ENCODE assay signal across 29 cellular contexts in genomic region chr16:287981-288920, GRCh38. TPM values are rescaled to one million over a fixed set of nuclear protein-coding genes. Genes with fewer than 3 reads are reported as not detected.
"Had no signal": no experiment of that assay in that cellular context is flagged by ENCODE, and none has a peak within 500 bp of the region (broad histone marks: within the 10 kb centered on the region; RNA-seq: fewer than 3 reads in every experiment).

No MANE protein-coding gene starts in this region.

- H3K27me3 Mint-ChIP-seq: activated CD4-positive, alpha-beta memory T cell treated with anti-CD3 and anti-CD28 coated beads, Interleukin-2, amount 10 ng/mL, durations not matched to agents 7 days and 5 days; activated CD8-positive, alpha-beta memory T cell treated with anti-CD3 and anti-CD28 coated beads, Interleukin-2, amount 10 ng/mL, durations not matched to agents 7 days and 5 days; activated naive CD4-positive, alpha-beta T cell treated with anti-CD3 and anti-CD28 coated beads, Interleukin-2, amount 10 ng/mL, durations not matched to agents 7 days and 5 days; activated naive CD8-positive, alpha-beta T cell; activated naive CD8-positive, alpha-beta T cell treated with anti-CD3 and anti-CD28 coated beads, Interleukin-2, amount 50 U/mL, for 24 hours; T-cell had no signal

- ATAC-seq: activated CD8-positive, alpha-beta memory T cell treated with anti-CD3 and anti-CD28 coated beads, Interleukin-2, amount 10 ng/mL, durations not matched to agents 7 days and 5 days; activated naive CD8-positive, alpha-beta T cell treated with anti-CD3 and anti-CD28 coated beads, Interleukin-2, amount 50 U/mL, for 24 hours; Right ventricle myocardium inferior; SK-N-SH treated with all-trans-retinoic acid at 6 μM for 48 hours; T-cell had no signal

- DNase-seq: activated CD4-positive, alpha-beta memory T cell treated with anti-CD3 and anti-CD28 coated beads, Interleukin-2, amount 10 ng/mL, durations not matched to agents 7 days and 5 days; activated CD4-positive, alpha-beta T cell treated with anti-CD3 and anti-CD28 coated beads for 1 hour; activated CD4-positive, alpha-beta T cell treated with anti-CD3 and anti-CD28 coated beads for 48 hours; activated CD4-positive, CD25-positive, alpha-beta regulatory T cell; activated CD8-positive, alpha-beta memory T cell treated with anti-CD3 and anti-CD28 coated beads for 24 hours; activated CD8-positive, alpha-beta memory T cell treated with anti-CD3 and anti-CD28 coated beads, Interleukin-2, amount 10 ng/mL, durations not matched to agents 7 days and 5 days; activated CD8-positive, alpha-beta memory T cell treated with anti-CD3 and anti-CD28 coated beads, Interleukin-2, amount 50 U/mL, for 48 hours; activated effector memory CD4-positive, alpha-beta T cell treated with Interleukin-2 at 50 U/mL for 16 hours; activated naive CD4-positive, alpha-beta T cell treated with anti-CD3 and anti-CD28 coated beads, Interleukin-2, amount 10 ng/mL, durations not matched to agents 7 days and 5 days; activated naive CD8-positive, alpha-beta T cell treated with anti-CD3 and anti-CD28 coated beads, Interleukin-2, amount 50 U/mL, for 24 hours; activated T-cell treated with anti-CD3 and anti-CD28 coated beads, Interleukin-2, amount 50 U/mL, for 48 hours; aorta; brain microvascular endothelial cell; central memory CD4-positive, alpha-beta T cell; NCI-H2227 treated with DMSO at 0.1 percent for 48 hours; NCI-H446; NCI-H526 treated with DMSO at 0.1 percent for 48 hours; PC-9; SIG-M5; T-cell; T-helper 2 cell; T-helper 9 cell had no signal

- H3K4me3 Mint-ChIP-seq: activated CD4-positive, alpha-beta memory T cell treated with anti-CD3 and anti-CD28 coated beads, Interleukin-2, amount 10 ng/mL, durations not matched to agents 7 days and 5 days; activated CD8-positive, alpha-beta memory T cell treated with anti-CD3 and anti-CD28 coated beads, Interleukin-2, amount 10 ng/mL, durations not matched to agents 7 days and 5 days; activated naive CD4-positive, alpha-beta T cell treated with anti-CD3 and anti-CD28 coated beads, Interleukin-2, amount 10 ng/mL, durations not matched to agents 7 days and 5 days; activated naive CD8-positive, alpha-beta T cell; activated naive CD8-positive, alpha-beta T cell treated with anti-CD3 and anti-CD28 coated beads, Interleukin-2, amount 50 U/mL, for 24 hours; T-cell had no signal

- FAIRE-seq: RCC 7860 had no signal

- H3K4me1 Mint-ChIP-seq: activated CD4-positive, alpha-beta memory T cell treated with anti-CD3 and anti-CD28 coated beads, Interleukin-2, amount 10 ng/mL, durations not matched to agents 7 days and 5 days; activated CD8-positive, alpha-beta memory T cell treated with anti-CD3 and anti-CD28 coated beads, Interleukin-2, amount 10 ng/mL, durations not matched to agents 7 days and 5 days; activated naive CD4-positive, alpha-beta T cell treated with anti-CD3 and anti-CD28 coated beads, Interleukin-2, amount 10 ng/mL, durations not matched to agents 7 days and 5 days; activated naive CD8-positive, alpha-beta T cell treated with anti-CD3 and anti-CD28 coated beads, Interleukin-2, amount 50 U/mL, for 24 hours; T-cell had no signal

- H3K27ac ChIP-seq: brain microvascular endothelial cell, PC-9, VCaP had no signal

- H3K9me3 Mint-ChIP-seq: activated CD4-positive, alpha-beta memory T cell treated with anti-CD3 and anti-CD28 coated beads, Interleukin-2, amount 10 ng/mL, durations not matched to agents 7 days and 5 days; activated naive CD4-positive, alpha-beta T cell treated with anti-CD3 and anti-CD28 coated beads, Interleukin-2, amount 10 ng/mL, durations not matched to agents 7 days and 5 days; activated naive CD8-positive, alpha-beta T cell treated with anti-CD3 and anti-CD28 coated beads, Interleukin-2, amount 50 U/mL, for 24 hours; T-cell had no signal

- H3K4me2 ChIP-seq: PC-9 had no signal

- H3K27me3 ChIP-seq: brain microvascular endothelial cell had no signal

- H3K4me3 ChIP-seq: PC-9 had no signal

- H3K27ac Mint-ChIP-seq: activated CD4-positive, alpha-beta memory T cell treated with anti-CD3 and anti-CD28 coated beads, Interleukin-2, amount 10 ng/mL, durations not matched to agents 7 days and 5 days; activated CD8-positive, alpha-beta memory T cell treated with anti-CD3 and anti-CD28 coated beads, Interleukin-2, amount 10 ng/mL, durations not matched to agents 7 days and 5 days; activated naive CD4-positive, alpha-beta T cell treated with anti-CD3 and anti-CD28 coated beads, Interleukin-2, amount 10 ng/mL, durations not matched to agents 7 days and 5 days; activated naive CD8-positive, alpha-beta T cell; activated naive CD8-positive, alpha-beta T cell treated with anti-CD3 and anti-CD28 coated beads, Interleukin-2, amount 50 U/mL, for 24 hours; T-cell had no signal

- H2AFZ ChIP-seq: PC-9 had no signal

RNA-seq across cellular contexts. Expression of gene PDIA2, which starts 5.3 kb away (rescaled TPM):
- total RNA-seq: activated CD4-positive, alpha-beta memory T cell treated with anti-CD3 and anti-CD28 coated beads, Interleukin-2, amount 10 ng/mL, durations not matched to agents 7 days and 5 days; activated CD8-positive, alpha-beta memory T cell treated with anti-CD3 and anti-CD28 coated beads, Interleukin-2, amount 10 ng/mL, durations not matched to agents 7 days and 5 days; MCF 10A; OCI-LY7; PC-9 had no signal

RNA-seq across cellular contexts. Expression of gene ARHGDIG, which starts 7.9 kb away (rescaled TPM):
- total RNA-seq: activated CD4-positive, alpha-beta memory T cell treated with anti-CD3 and anti-CD28 coated beads, Interleukin-2, amount 10 ng/mL, durations not matched to agents 7 days and 5 days; activated CD8-positive, alpha-beta memory T cell treated with anti-CD3 and anti-CD28 coated beads, Interleukin-2, amount 10 ng/mL, durations not matched to agents 7 days and 5 days; MCF 10A; OCI-LY7; PC-9 had no signal

RNA-seq across cellular contexts. Expression of gene RGS11, which starts 12.5 kb away (rescaled TPM):
- total RNA-seq: activated CD8-positive, alpha-beta memory T cell treated with anti-CD3 and anti-CD28 coated beads, Interleukin-2, amount 10 ng/mL, durations not matched to agents 7 days and 5 days; OCI-LY7; PC-9 had no signal
